In the genomic region with DNA sequence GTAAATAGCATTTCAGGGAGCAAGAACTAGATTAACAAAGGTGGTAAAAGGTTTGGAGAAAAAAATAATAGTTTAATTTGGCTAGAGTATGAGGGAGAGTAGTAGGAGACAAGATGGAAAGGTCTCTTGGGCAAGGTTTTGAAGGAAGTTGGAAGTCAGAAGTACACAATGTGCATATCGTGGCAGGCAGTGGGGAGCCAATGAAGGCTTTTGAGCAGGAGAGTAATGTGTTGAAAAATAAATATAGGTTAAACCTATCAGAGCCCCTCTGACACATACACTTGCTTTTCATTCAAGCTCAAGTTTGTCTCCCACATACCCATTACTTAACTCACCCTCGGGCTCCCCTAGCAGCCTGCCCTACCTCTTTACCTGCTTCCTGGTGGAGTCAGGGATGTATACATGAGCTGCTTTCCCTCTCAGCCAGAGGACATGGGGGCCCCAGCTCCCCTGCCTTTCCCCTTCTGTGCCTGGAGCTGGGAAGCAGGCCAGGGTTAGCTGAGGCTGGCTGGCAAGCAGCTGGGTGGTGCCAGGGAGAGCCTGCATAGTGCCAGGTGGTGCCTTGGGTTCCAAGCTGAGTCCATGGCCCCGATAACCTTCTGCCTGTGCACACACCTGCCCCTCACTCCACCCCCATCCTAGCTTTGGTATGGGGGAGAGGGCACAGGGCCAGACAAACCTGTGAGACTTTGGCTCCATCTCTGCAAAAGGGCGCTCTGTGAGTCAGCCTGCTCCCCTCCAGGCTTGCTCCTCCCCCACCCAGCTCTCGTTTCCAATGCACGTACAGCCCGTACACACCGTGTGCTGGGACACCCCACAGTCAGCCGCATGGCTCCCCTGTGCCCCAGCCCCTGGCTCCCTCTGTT, we compare ENCODE assay signal across 8 cellular contexts. TPM values are rescaled to one million over a fixed set of nuclear protein-coding genes. Genes with fewer than 3 reads are reported as not detected.
DNase-seq lines count a peak whose midpoint lies in the region; ATAC-seq, FAIRE-seq and TF ChIP-seq lines count a peak whose summit lies in the region.

A gene (plus strand): TSS at position 797 of the 866 bp plus-strand sequence. CDS start 32 bp downstream, at position 829.

- H3K27ac Mint-ChIP-seq in CD14-positive monocyte, result peak within 1 kb of the TSS in 1 of 7 donors; percentile 46

- H3K27ac ChIP-seq in ascending aorta, result peak within 1 kb of the TSS in 1 of 2 donors; percentile 30

- H3K4me3 Mint-ChIP-seq in CD14-positive monocyte, result peak within 1 kb of the TSS; percentile 39 to 53

- intact Hi-C loops in CD14-positive monocyte (cut with micrococcal nuclease) (no loop called here), ascending aorta (cut with DNase I) (no loop called here)

- H3K27me3 Mint-ChIP-seq in CD14-positive monocyte (ENCODE audit: low read depth in 3 of 3), result peaks cover 24 to 37% (median 31%) of the 10 kb centered on the region in 3 donors

- peaks cover 6 to 16% of the 10 kb centered on the region in 2 donors for H3K4me1 ChIP-seq in ascending aorta

- H3K36me3 ChIP-seq in bronchial epithelial cell (ENCODE audit: control insufficient read depth, insufficient read depth, low read length) (peaks cover 1% of the 10 kb centered on the region), ascending aorta (no peaks in the 10 kb centered on the region)

- no peaks in the 10 kb centered on the region for H3K9me3 ChIP-seq in ascending aorta

- TF ChIP-seq CTCF in CD14-positive monocyte (IDR thresholded peaks at IDR 0.05) (no peak), bronchial epithelial cell (IDR thresholded peaks at IDR 0.05; ENCODE audit: insufficient read depth, low read length, severe bottlenecking) (no peak), ascending aorta (IDR thresholded peaks at IDR 0.05) (no peak)

- peaks cover 0 to 5% (median 2%) of the 10 kb centered on the region in 7 donors for H3K9me3 Mint-ChIP-seq in CD14-positive monocyte

- H3K4me3 ChIP-seq in bronchial epithelial cell (ENCODE audit: low read depth, low read length) (peak within 1 kb of the TSS; percentile 23), ascending aorta (peak within 1 kb of the TSS in 1 of 2 donors; percentile 23)

- H3K36me3 Mint-ChIP-seq in CD14-positive monocyte, result peaks cover 0 to 5% of the 10 kb centered on the region in 2 donors

- H3K27me3 ChIP-seq in bronchial epithelial cell (ENCODE audit: control insufficient read depth, insufficient read depth, low read length) (no peaks in the 10 kb centered on the region), ascending aorta (no peaks in the 10 kb centered on the region)

- no peak for ATAC-seq in HG02840 (IDR thresholded peaks at IDR 0.05; ENCODE audit: low FRiP score, unreplicated experiment)

- H3K4me1 Mint-ChIP-seq in CD14-positive monocyte, result peaks cover 10% of the 10 kb centered on the region

- DNase-seq in CD14-positive monocyte (ENCODE audit: low spot score) (no peak), NCI-H1092 (lab: John Stamatoyannopoulos, UW) (peak; percentile 80), bronchial epithelial cell (ENCODE audit: low read depth) (peak; percentile 74), myocyte (ENCODE audit: low read depth) (peak; percentile 48), ascending aorta (ENCODE audit: low spot score in 2 of 2) (no peak), OCI-M1 (lab: John Stamatoyannopoulos, UW) (no peak)
- DNase-seq in activated effector memory CD4-positive, alpha-beta T cell treated with anti-CD3 and anti-CD28 coated beads, Interleukin-2, amount 50 U/mL, for 16 hours, result no peak

- FAIRE-seq in bronchial epithelial cell (lab: Jason Lieb, UNC), result no peak

RNA-seq across cellular contexts. Expression of the gene that starts here (rescaled TPM):
- polyA plus RNA-seq in CD14-positive monocyte, result not detected
- total RNA-seq in bronchial epithelial cell, result 3.2 and 28.5 TPM in 2 replicates
- 0.10 TPM in 1 of 2 replicates, not detected in the other for total RNA-seq in myocyte
- 0.05 TPM for polyA plus RNA-seq in myocyte (2012)
- 3.9 TPM for total RNA-seq in ascending aorta

Comparison
In these comparisons a context has a peak if more than half of its experiments do, and no peak if none do; other contexts are left out.
1. Peak in DNase-seq in myocyte; RNA of the gene not detected or under 1 TPM.
2. DNase-seq: peak in NCI-H1092 (single experiment) and bronchial epithelial cell (single experiment); none in CD14-positive monocyte (single experiment), activated effector memory CD4-positive, alpha-beta T cell treated with anti-CD3 and anti-CD28 coated beads, Interleukin-2, amount 50 U/mL, for 16 hours (single experiment), ascending aorta (0 of 2) and OCI-M1 (single experiment).